In genomic region chr18:56853961-56854360, GRCh38 we compare ENCODE assay signal across 26 cellular contexts.
A peak's percentile ranks its signal among the peaks of the same experiment; 100 is the strongest.
DNase-seq lines count a peak whose midpoint lies in the region; ATAC-seq and TF ChIP-seq lines count a peak whose summit lies in the region.
"Had no signal": no experiment of that assay in that cellular context is flagged by ENCODE, and none has a peak within 500 bp of the region (broad histone marks: within the 10 kb centered on the region; RNA-seq: fewer than 3 reads in every experiment).

No MANE protein-coding gene starts in this region.

- intact Hi-C loops in transverse colon (cut with DNase I; ENCODE audit: low total_unique reads), result no loop called here

- TF ChIP-seq CTCF in transverse colon (IDR thresholded peaks at IDR 0.05), result no peak

- H3K36me3 ChIP-seq in transverse colon, result no peaks in the 10 kb centered on the region
- H3K36me3 ChIP-seq: BE2C, HAP-1, MG63 had no signal

- H3K4me3 ChIP-seq in transverse colon, result no peak overlapping the region
- H3K4me3 ChIP-seq: HAP-1, MG63 had no signal

- peak; percentile 7 for DNase-seq in DMS153 (lab: John Stamatoyannopoulos, UW)
- DNase-seq in DMS153 treated with DMSO at 0.1 percent for 48 hours (lab: John Stamatoyannopoulos, UW; ENCODE audit: unreplicated experiment), result no peak
- DNase-seq in NCI-H146 (lab: John Stamatoyannopoulos, UW), result peak; percentile 69
- peak; percentile 47 for DNase-seq in NCI-H774 (lab: John Stamatoyannopoulos, UW)
- peak; percentile 83 for DNase-seq in pons (ENCODE audit: low spot score)
- no peak for DNase-seq in transverse colon
- DNase-seq: BE2C; CD8-positive, alpha-beta memory T cell; GOT3; HFFc6; IMR-90; KG1; MG63; NCI-H1105 treated with DMSO at 0.1 percent for 48 hours; NCI-H187; NCI-H2107; NCI-H226; NCI-H510A; SHP77; T-cell had no signal

- no peak for TF ChIP-seq EP300 in transverse colon (IDR thresholded peaks at IDR 0.05; ENCODE audit: low read depth)

- no peak for ATAC-seq in GM21737 (IDR thresholded peaks at IDR 0.05; ENCODE audit: unreplicated experiment)
- no peak for ATAC-seq in HG02973 (IDR thresholded peaks at IDR 0.05; ENCODE audit: unreplicated experiment)
- ATAC-seq: Panc1, T-cell had no signal

- no peaks in the 10 kb centered on the region for H3K27me3 ChIP-seq in transverse colon
- H3K27me3 ChIP-seq: BE2C, MG63 had no signal

- no peak overlapping the region for H3K27ac ChIP-seq in transverse colon
- H3K27ac ChIP-seq: 22Rv1, RWPE1 had no signal

- H3K9me3 ChIP-seq in transverse colon, result no peaks in the 10 kb centered on the region
- H3K9me3 ChIP-seq: BE2C, HAP-1, MG63 had no signal

- H3K4me1 ChIP-seq in transverse colon, result no peaks in the 10 kb centered on the region
- H3K4me1 ChIP-seq: BE2C, HAP-1 had no signal

- in situ Hi-C loops in transverse colon (cut with MboI; ENCODE audit: low pct_ligation_motif_present in 1 of 4, low pct_unique_long_range_greater_than_20kb in 1 of 4, low sequenced_read_pairs in 3 of 4), result loop anchor here in 1 of 4 donors (25.0 kb wide), 1 partner anchor 708 kb away; no protein-coding TSS in a partner anchor

- WGBS in transverse colon (ENCODE audit: low coverage in 1 of 2), 2 donors, result 92 to 95% methylated on average over 5 of the region's 5 CpGs

- TF ChIP-seq POLR2A in transverse colon (IDR thresholded peaks at IDR 0.05), result no peak

Comparison
In these comparisons a context has a peak if more than half of its experiments do, and no peak if none do; other contexts are left out.
1. DNase-seq: peak in DMS153 (single experiment), NCI-H146 (single experiment), NCI-H774 (single experiment) and pons (single experiment); none in DMS153 treated with DMSO at 0.1 percent for 48 hours (single experiment) and transverse colon (single experiment).